Comparison of ENCODE assay signal across 8 cellular contexts in the genomic region with DNA sequence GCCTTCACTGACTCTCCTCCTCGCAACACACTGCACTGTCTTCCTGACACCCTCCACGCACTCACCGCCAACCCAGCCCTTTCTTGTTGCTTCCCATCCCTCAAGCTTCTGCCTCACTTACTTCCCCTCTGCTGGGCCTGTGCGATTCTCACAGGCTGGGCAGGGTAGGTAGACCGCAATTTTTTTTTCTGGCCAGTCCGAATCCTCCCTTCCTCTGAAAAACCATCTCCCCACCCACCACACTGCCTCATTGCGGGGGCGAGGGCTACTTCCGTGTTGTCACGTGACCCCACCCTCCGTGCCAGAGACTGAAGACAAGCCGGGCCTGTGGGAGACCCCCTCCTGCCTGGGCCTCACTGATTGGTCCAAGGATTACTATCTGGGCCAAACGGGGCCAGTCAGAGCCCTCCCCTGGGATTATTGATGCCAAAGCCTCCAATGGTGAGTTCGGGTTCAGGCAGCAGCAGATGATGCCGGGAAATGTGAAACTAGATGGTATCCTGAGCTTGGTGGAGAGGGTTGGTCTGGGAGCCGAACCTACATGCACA.
DNase-seq lines count a peak whose midpoint lies in the region; ATAC-seq and TF ChIP-seq lines count a peak whose summit lies in the region.

No MANE protein-coding gene starts in this region.

- DNase-seq in DND-41 (no peak), KBM-7 (peak; percentile 100), right cardiac atrium (peak; percentile 41 to 85 (median 84)), kidney tubule cell (ENCODE audit: low spot score) (no peak), uterus (no peak)
- DNase-seq in activated CD8-positive, alpha-beta memory T cell treated with anti-CD3 and anti-CD28 coated beads for 4 hours (ENCODE audit: low read depth in 2 of 2): peak; percentile 64 to 67
- DNase-seq in stimulated activated CD8-positive, alpha-beta memory T cell treated with anti-CD3 and anti-CD28 coated beads, Interleukin-4, amount 100 ng/mL, for 24 hours (ENCODE audit: low read depth): peak; percentile 82

- no peak for ATAC-seq in DND-41 (ENCODE audit: insufficient read depth, low read depth)
- ATAC-seq in GM21528 (IDR thresholded peaks at IDR 0.05; ENCODE audit: low FRiP score, unreplicated experiment): peak; percentile 67
- ATAC-seq in right cardiac atrium: peak; percentile 33 to 35

- H3K4me2 ChIP-seq in DND-41 (ENCODE audit: insufficient read depth, low read length): no peak overlapping the region

- peaks cover 3% of the 10 kb centered on the region; the same call in 1 of the 2 replicates for H3K79me2 ChIP-seq in DND-41 (ENCODE audit: insufficient read depth, low read length)

- H3K9ac ChIP-seq in DND-41 (ENCODE audit: low read depth, low read length): no peak overlapping the region

- H3K4me1 ChIP-seq in DND-41 (ENCODE audit: insufficient read depth, low read length) (peaks cover 60% of the 10 kb centered on the region), right cardiac atrium (ENCODE audit: control insufficient read depth, insufficient read depth, low read length) (peaks cover 11% of the 10 kb centered on the region), uterus (no peaks in the 10 kb centered on the region)

- H3K27me3 ChIP-seq in DND-41 (ENCODE audit: insufficient read depth, low read length, poor library complexity): no peaks in the 10 kb centered on the region
- no peaks in the 10 kb centered on the region for H3K27me3 ChIP-seq in right cardiac atrium (ENCODE audit: control insufficient read depth, insufficient read depth)
- no peaks in the 10 kb centered on the region for H3K27me3 ChIP-seq in uterus

- no peak overlapping the region for H2AFZ ChIP-seq in DND-41 (ENCODE audit: low read depth, low read length)

- intact Hi-C loops in right cardiac atrium (cut with DNase I) (no loop called here), uterus (cut with DNase I; ENCODE audit: low total_unique reads) (no loop called here)

- H3K4me3 ChIP-seq in DND-41 (ENCODE audit: low read depth in 1 of 2, low read length in 2 of 2) (no peak overlapping the region), right cardiac atrium (ENCODE audit: low read length) (no peak overlapping the region), uterus (no peak overlapping the region)

- peak overlapping the region; percentile 65 for H3K27ac ChIP-seq in DND-41 (ENCODE audit: low read length)
- no peak overlapping the region for H3K27ac ChIP-seq in right cardiac atrium (ENCODE audit: low read length)
- H3K27ac ChIP-seq in uterus: no peak overlapping the region

- H3K36me3 ChIP-seq in DND-41 (ENCODE audit: insufficient read depth, low read length) (peaks cover 32% of the 10 kb centered on the region), uterus (no peaks in the 10 kb centered on the region)

- in situ Hi-C loops in KBM-7 (cut with MboI; ENCODE audit: low pct_unique_long_range_greater_than_20kb, low sequenced_read_pairs): loop anchor here (10.0 kb wide), 1 partner anchor 70 kb away; a partner anchor contains a TSS

- no peaks in the 10 kb centered on the region for H3K9me3 ChIP-seq in DND-41 (ENCODE audit: insufficient read depth, low read length, severe bottlenecking)
- no peaks in the 10 kb centered on the region for H3K9me3 ChIP-seq in right cardiac atrium (ENCODE audit: control insufficient read depth, low read length)
- no peaks in the 10 kb centered on the region for H3K9me3 ChIP-seq in uterus

- no peak for TF ChIP-seq POLR2A in uterus (IDR thresholded peaks at IDR 0.05)

- 55% methylated on average over 16 of the region's 16 CpGs for WGBS in right cardiac atrium

- H4K20me1 ChIP-seq in DND-41 (ENCODE audit: insufficient read depth, low read length): peaks cover 1% of the 10 kb centered on the region

- TF ChIP-seq CTCF in DND-41 (IDR thresholded peaks at IDR 0.05; ENCODE audit: borderline replicate concordance, extremely low read depth, low read length, poor library complexity, severe bottlenecking) (no peak), uterus (IDR thresholded peaks at IDR 0.05) (no peak)

Comparison
In these comparisons a context has a peak if more than half of its experiments do, and no peak if none do; other contexts are left out.
1. DNase-seq: peak in KBM-7 (single experiment), activated CD8-positive, alpha-beta memory T cell treated with anti-CD3 and anti-CD28 coated beads for 4 hours (2 of 2), right cardiac atrium (3 of 3) and stimulated activated CD8-positive, alpha-beta memory T cell treated with anti-CD3 and anti-CD28 coated beads, Interleukin-4, amount 100 ng/mL, for 24 hours (single experiment); none in DND-41 (single experiment), kidney tubule cell (single experiment) and uterus (0 of 2).